In genomic region chr21:17598437-17598836, GRCh38 we compare ENCODE assay signal across 1 cellular context.
TF ChIP-seq lines count a peak whose summit lies in the region.

No MANE protein-coding gene starts in this region.

TF ChIP-seq in GM12878, 131 proteins besides CTCF, POLR2A, EP300 and RAD21:
- TF ChIP-seq CREM (IDR thresholded peaks at IDR 0.05; ENCODE audit: low read depth) (no peak), RUNX3 (IDR thresholded peaks at IDR 0.05; ENCODE audit: low read length) (peak; percentile 68), EED (IDR thresholded peaks at IDR 0.05; ENCODE audit: low read depth) (0 out of 2 replicates have a peak, but pooled peaks have one; percentile 24), SPI1 (IDR thresholded peaks at IDR 0.05; ENCODE audit: borderline replicate concordance, insufficient read depth, low read depth, low read length) (peak; percentile 75), POLR2AphosphoS2 (IDR thresholded peaks at IDR 0.05; ENCODE audit: low read depth, low read length) (no peak), TBL1XR1 (IDR thresholded peaks at IDR 0.05; ENCODE audit: low read depth, low read length) (no peak), NFXL1 (IDR thresholded peaks at IDR 0.05; ENCODE audit: borderline replicate concordance) (no peak), ATF7 (IDR thresholded peaks at IDR 0.05; ENCODE audit: low read depth) (no peak), EZH2 (IDR thresholded peaks at IDR 0.05; ENCODE audit: borderline replicate concordance, control insufficient read depth, low read depth, low read length) (no peak), IRF5 (IDR thresholded peaks at IDR 0.05; ENCODE audit: borderline replicate concordance) (no peak), IRF4 (IDR thresholded peaks at IDR 0.05; ENCODE audit: low read depth, low read length) (peak; percentile 54; the same call in 1 of the 2 replicates)
